ENCODE assay signal across 13 cellular contexts in the genomic region with DNA sequence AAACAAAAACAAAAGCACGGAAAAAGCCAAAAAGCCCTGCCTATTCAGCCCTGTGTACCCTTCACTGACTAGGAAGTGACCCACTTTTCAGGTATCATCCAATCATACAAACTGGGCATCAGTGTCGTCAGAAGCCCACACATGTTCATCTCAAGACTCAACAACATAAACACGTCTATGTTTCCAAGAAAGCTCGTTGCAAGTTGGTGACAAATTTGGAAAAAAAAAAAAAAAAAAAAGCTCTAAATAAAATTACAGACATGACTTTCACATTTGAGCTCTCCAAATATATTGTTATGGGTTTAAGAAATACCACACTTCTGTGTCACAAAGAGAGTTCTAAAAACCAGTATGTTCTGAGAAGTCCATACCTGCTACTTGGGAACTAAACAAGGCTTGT.
DNase-seq lines count a peak whose midpoint lies in the region; ATAC-seq, FAIRE-seq and TF ChIP-seq lines count a peak whose summit lies in the region.
"Had no signal": no experiment of that assay in that cellular context is flagged by ENCODE, and none has a peak within 500 bp of the region (broad histone marks: within the 10 kb centered on the region; RNA-seq: fewer than 3 reads in every experiment).

No MANE protein-coding gene starts in this region.

- intact Hi-C loops in endothelial cell of umbilical vein (cut with micrococcal nuclease) = no loop called here

- H3K9me3 ChIP-seq in SK-N-MC (ENCODE audit: low read depth, low read length) (no peaks in the 10 kb centered on the region), endothelial cell of umbilical vein (replicated peaks; ENCODE audit: control insufficient read depth, insufficient read depth, low read length) (no peaks in the 10 kb centered on the region), skeletal muscle tissue (ENCODE audit: control insufficient read depth in 3 of 3, low read length in 3 of 3) (no peaks in the 10 kb centered on the region)

- H3K9me1 ChIP-seq in endothelial cell of umbilical vein (replicated peaks; ENCODE audit: control insufficient read depth, extremely low read depth, insufficient read depth, low read length) = no peaks in the 10 kb centered on the region

- H3K79me2 ChIP-seq in endothelial cell of umbilical vein (ENCODE audit: control insufficient read depth, insufficient read depth, low read length) = peaks cover 1% of the 10 kb centered on the region

- H3K4me3 ChIP-seq in SK-N-MC (peak overlapping the region; percentile 91; the same call in 1 of the 2 replicates), endothelial cell of umbilical vein (replicated peaks in 1 of 3; ENCODE audit: insufficient read depth in 1 of 3, low read depth in 1 of 3, low read length in 3 of 3) (no peak overlapping the region), skeletal muscle tissue (ENCODE audit: low read length in 3 of 3) (peak overlapping the region in 2 of 3 donors; percentile 1 to 39)
- H3K4me3 ChIP-seq: smooth muscle cell had no signal

- H3K27me3 ChIP-seq in endothelial cell of umbilical vein (ENCODE audit: control insufficient read depth in 2 of 2, insufficient read depth in 2 of 2, low read length in 2 of 2) (no peaks in the 10 kb centered on the region), skeletal muscle tissue (ENCODE audit: control insufficient read depth in 3 of 3, insufficient read depth in 3 of 3, low read length in 3 of 3) (no peaks in the 10 kb centered on the region)

- peak overlapping the region; percentile 92; the same call in 1 of the 2 replicates for H3K27ac ChIP-seq in SK-N-MC
- H3K27ac ChIP-seq in endothelial cell of umbilical vein (ENCODE audit: insufficient read depth, low read depth, low read length) = no peak overlapping the region
- H3K27ac ChIP-seq in skeletal muscle tissue (ENCODE audit: low read depth, low read length) = peak overlapping the region; percentile 52
- H3K27ac ChIP-seq: RWPE1 had no signal

- peak; percentile 77 for ATAC-seq in activated CD4-positive, CD25-positive, alpha-beta regulatory T cell treated with anti-CD3 and anti-CD28 coated beads, Interleukin-2, amount 50 U/mL, for 24 hours
- ATAC-seq in HG03175 (IDR thresholded peaks at IDR 0.05; ENCODE audit: unreplicated experiment) = no peak

- no TSS peak for BruUV-seq in endothelial cell of umbilical vein (replicated peaks; lab: Mats Ljungman, UMichigan)

- peak; percentile 12 for FAIRE-seq in endothelial cell of umbilical vein (lab: Jason Lieb, UNC)
- FAIRE-seq: bronchial epithelial cell had no signal

- DNase-seq in activated CD4-positive, CD25-positive, alpha-beta regulatory T cell treated with anti-CD3 and anti-CD28 coated beads, Interleukin-2, amount 50 U/mL, for 72 hours = no peak
- DNase-seq in SK-N-MC (ENCODE audit: low read depth, low spot score) = no peak
- DNase-seq in endothelial cell of umbilical vein (ENCODE audit: low read depth, low spot score) = no peak
- no peak for DNase-seq in stimulated activated CD4-positive, alpha-beta T cell treated with anti-CD3 and anti-CD28 coated beads, Interleukin-4, amount 100 ng/mL, for 1 hour
- no peak for DNase-seq in ureter (ENCODE audit: low spot score)
- DNase-seq: 8988T, EL had no signal

- no peak for TF ChIP-seq CTCF in endothelial cell of umbilical vein (IDR thresholded peaks at IDR 0.05; ENCODE audit: extremely low read depth in 1 of 2, insufficient read depth in 1 of 2, low read depth in 1 of 2, low read length in 2 of 2)

- H3K4me1 ChIP-seq in endothelial cell of umbilical vein (ENCODE audit: control insufficient read depth, extremely low read depth, insufficient read depth, low read length) = peaks cover 7% of the 10 kb centered on the region
- H3K4me1 ChIP-seq in skeletal muscle tissue (ENCODE audit: control insufficient read depth in 3 of 3, insufficient read depth in 3 of 3, low read length in 3 of 3) = peaks cover 21 to 63% (median 43%) of the 10 kb centered on the region in 3 donors

- no peak overlapping the region for H3K9ac ChIP-seq in SK-N-MC (ENCODE audit: insufficient read length)
- H3K9ac ChIP-seq in endothelial cell of umbilical vein (replicated peaks; ENCODE audit: extremely low read depth, insufficient read depth, low read length) = no peak overlapping the region
- H3K9ac ChIP-seq in skeletal muscle tissue (ENCODE audit: low read depth in 1 of 3, low read length in 3 of 3) = no peak overlapping the region

- no peak for TF ChIP-seq POLR2A in endothelial cell of umbilical vein (IDR thresholded peaks at IDR 0.05; ENCODE audit: low read depth, low read length)

- dilution Hi-C loops in endothelial cell of umbilical vein (cut with MboI; ENCODE audit: extremely low pct_ligation_motif_present, low sequenced_read_pairs) = no loop called here

- POLR2A ChIA-PET in endothelial cell of umbilical vein (lab: Charles Lee) = no interaction called here

- peaks cover 67% of the 10 kb centered on the region for H3K36me3 ChIP-seq in SK-N-MC (ENCODE audit: insufficient read depth, low read length)
- no peaks in the 10 kb centered on the region for H3K36me3 ChIP-seq in endothelial cell of umbilical vein (ENCODE audit: control insufficient read depth in 2 of 2, extremely low read depth in 1 of 2, insufficient read depth in 2 of 2, low read length in 2 of 2)
- peaks cover 0 to 14% (median 6%) of the 10 kb centered on the region in 3 donors for H3K36me3 ChIP-seq in skeletal muscle tissue (ENCODE audit: control insufficient read depth in 3 of 3, insufficient read depth in 3 of 3, low read length in 3 of 3)

- no peak overlapping the region for H3K4me2 ChIP-seq in endothelial cell of umbilical vein (ENCODE audit: insufficient read depth, low read length)
- H3K4me2 ChIP-seq: smooth muscle cell had no signal

- no peaks in the 10 kb centered on the region for H4K20me1 ChIP-seq in endothelial cell of umbilical vein (replicated peaks; ENCODE audit: control insufficient read depth, extremely low read depth, insufficient read depth, low read length)

- CTCF ChIA-PET in endothelial cell of umbilical vein (lab: Charles Lee) = interaction anchor here (1.1 to 5.7 kb wide), 7 partner anchors 9 to 50 kb away, joined by 3 to 31 read pairs (median 4); no protein-coding TSS in a partner anchor

- H2AFZ ChIP-seq in endothelial cell of umbilical vein (ENCODE audit: low read depth, low read length) = no peak overlapping the region

TF ChIP-seq in endothelial cell of umbilical vein, 7 proteins besides CTCF, POLR2A, EP300 and RAD21:
- TF ChIP-seq MYC (IDR thresholded peaks at IDR 0.05; ENCODE audit: low read depth, low read length) (no peak), GATA2 (IDR thresholded peaks at IDR 0.05; ENCODE audit: insufficient read depth, insufficient read length, low read depth, low read length) (no peak), EZH2 (IDR thresholded peaks at IDR 0.05; ENCODE audit: borderline replicate concordance, low read depth, low read length, severe bottlenecking) (no peak), FOS (IDR thresholded peaks at IDR 0.05; ENCODE audit: borderline replicate concordance, insufficient read depth, low read length) (no peak), POLR2AphosphoS5 (IDR thresholded peaks at IDR 0.05; ENCODE audit: insufficient read depth, low read depth, low read length) (no peak), JUN (IDR thresholded peaks at IDR 0.05; ENCODE audit: borderline replicate concordance, insufficient read depth, insufficient read length, low read depth) (no peak)
- TF ChIP-seq, protein P1, sequence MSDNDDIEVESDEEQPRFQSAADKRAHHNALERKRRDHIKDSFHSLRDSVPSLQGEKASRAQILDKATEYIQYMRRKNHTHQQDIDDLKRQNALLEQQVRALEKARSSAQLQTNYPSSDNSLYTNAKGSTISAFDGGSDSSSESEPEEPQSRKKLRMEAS (IDR thresholded peaks at IDR 0.05; ENCODE audit: insufficient read depth, insufficient read length) = no peak

Comparison
In these comparisons a context has a peak if more than half of its experiments do, and no peak if none do; other contexts are left out.
1. H3K4me3 ChIP-seq: peak in SK-N-MC (single experiment) and skeletal muscle tissue (2 of 3); none in endothelial cell of umbilical vein (0 of 3).